ENCODE assay signal across 10 cellular contexts in genomic region chr17:16988749-16989229, GRCh38. TPM values are rescaled to one million over a fixed set of nuclear protein-coding genes. Genes with fewer than 3 reads are reported as not detected.
A peak's percentile ranks its signal among the peaks of the same experiment; 100 is the strongest.
DNase-seq lines count a peak whose midpoint lies in the region; ATAC-seq and TF ChIP-seq lines count a peak whose summit lies in the region.
"Had no signal": no experiment of that assay in that cellular context is flagged by ENCODE, and none has a peak within 500 bp of the region (broad histone marks: within the 10 kb centered on the region; RNA-seq: fewer than 3 reads in every experiment).

No MANE protein-coding gene starts in this region.

- H3K9ac ChIP-seq in duodenal mucosa (ENCODE audit: low read depth in 1 of 2, low read length in 2 of 2), result no peak overlapping the region

- TF ChIP-seq CTCF in right atrium auricular region (IDR thresholded peaks at IDR 0.05), result no peak
- no peak for TF ChIP-seq CTCF in upper lobe of right lung (IDR thresholded peaks at IDR 0.05)
- TF ChIP-seq CTCF in adrenal gland (IDR thresholded peaks at IDR 0.05), result no peak

- ATAC-seq in HG03280 (IDR thresholded peaks at IDR 0.05; ENCODE audit: unreplicated experiment) (peak; percentile 15), upper lobe of right lung (no peak), HG03108 (IDR thresholded peaks at IDR 0.05; ENCODE audit: unreplicated experiment) (no peak)
- ATAC-seq: Panc1 had no signal

- WGBS in adrenal gland, 4 donors, result 52 to 76% (median 67%) methylated on average over 10 of the region's 10 CpGs

- no peaks in the 10 kb centered on the region for H3K27me3 ChIP-seq in right atrium auricular region
- no peaks in the 10 kb centered on the region for H3K27me3 ChIP-seq in duodenal mucosa (ENCODE audit: control insufficient read depth in 1 of 2, insufficient read depth in 2 of 2, low read length in 2 of 2)
- no peaks in the 10 kb centered on the region for H3K27me3 ChIP-seq in upper lobe of right lung
- H3K27me3 ChIP-seq in adrenal gland, result no peaks in the 10 kb centered on the region

- peak; percentile 54 for DNase-seq in cardiac septum (ENCODE audit: low spot score)
- no peak for DNase-seq in right atrium auricular region (ENCODE audit: low spot score)
- DNase-seq in upper lobe of right lung, result no peak
- DNase-seq in NCI-H510A treated with DMSO at 0.1 percent for 48 hours (lab: John Stamatoyannopoulos, UW), result no peak
- DNase-seq in adrenal gland, result no peak

- H3K9me3 ChIP-seq in right atrium auricular region (no peaks in the 10 kb centered on the region), duodenal mucosa (ENCODE audit: control insufficient read depth in 1 of 2, low read length in 2 of 2) (no peaks in the 10 kb centered on the region), upper lobe of right lung (no peaks in the 10 kb centered on the region), adrenal gland (replicated peaks in 1 of 3) (no peaks in the 10 kb centered on the region)

- no peak overlapping the region for H3K27ac ChIP-seq in right atrium auricular region
- peak overlapping the region; percentile 3 for H3K27ac ChIP-seq in duodenal mucosa (ENCODE audit: low read depth, low read length)
- H3K27ac ChIP-seq in upper lobe of right lung, result peak overlapping the region; percentile 47
- H3K27ac ChIP-seq in adrenal gland, result peak overlapping the region in 2 of 5 donors; percentile 17 to 76

- H3K4me3 ChIP-seq in right atrium auricular region (no peak overlapping the region), duodenal mucosa (ENCODE audit: low read depth in 1 of 2, low read length in 2 of 2) (peak overlapping the region in 1 of 2 donors; percentile 1), upper lobe of right lung (no peak overlapping the region), adrenal gland (no peak overlapping the region)

- intact Hi-C loops in cardiac septum (cut with DNase I), result no loop called here
- intact Hi-C loops in upper lobe of right lung (cut with DNase I), result no loop called here
- intact Hi-C loops in adrenal gland (cut with DNase I), result loop anchor here in 1 of 2 donors (5.0 kb wide), 1 partner anchor 71 kb away; no protein-coding TSS in a partner anchor

- no peak for TF ChIP-seq POLR2A in adrenal gland (IDR thresholded peaks at IDR 0.05)

- H3K4me1 ChIP-seq in right atrium auricular region, result peaks cover 0 to 12% of the 10 kb centered on the region in 2 donors
- peaks cover 16 to 29% of the 10 kb centered on the region in 2 donors for H3K4me1 ChIP-seq in duodenal mucosa (ENCODE audit: control insufficient read depth in 1 of 2, insufficient read depth in 2 of 2, low read length in 2 of 2)
- H3K4me1 ChIP-seq in upper lobe of right lung, result peaks cover 7% of the 10 kb centered on the region
- peaks cover 0 to 12% of the 10 kb centered on the region in 2 donors for H3K4me1 ChIP-seq in adrenal gland (replicated peaks in 1 of 2)

- H3K36me3 ChIP-seq in right atrium auricular region (no peaks in the 10 kb centered on the region), duodenal mucosa (ENCODE audit: control insufficient read depth in 1 of 2, insufficient read depth in 2 of 2, low read length in 2 of 2) (no peaks in the 10 kb centered on the region), upper lobe of right lung (no peaks in the 10 kb centered on the region), adrenal gland (replicated peaks in 1 of 2) (no peaks in the 10 kb centered on the region)

RNA-seq across cellular contexts. Expression of gene TNFRSF13B, which starts 16.9 kb away (rescaled TPM):
- total RNA-seq in cardiac septum, result not detected
- total RNA-seq in right atrium auricular region, result not detected
- not detected for total RNA-seq in upper lobe of right lung
- not detected for total RNA-seq in adrenal gland
- under 1 TPM in 2 of 3 donors, not detected in 1; 0.18 to 0.48 TPM for polyA plus RNA-seq in adrenal gland
- total RNA-seq: skeletal muscle tissue had no signal

RNA-seq across cellular contexts. Expression of gene MPRIP, which starts 53.5 kb away (rescaled TPM):
- 554 TPM for total RNA-seq in cardiac septum
- total RNA-seq in right atrium auricular region, result 100 to 1,000 TPM; 102 to 145 TPM
- total RNA-seq in upper lobe of right lung, result 333 TPM
- 100 to 1,000 TPM; 109 to 234 (median 168) TPM for total RNA-seq in adrenal gland
- polyA plus RNA-seq in adrenal gland, result 100 to 1,000 TPM; 174 to 231 (median 176) TPM

Comparison
In these comparisons a context has a peak if more than half of its experiments do, and no peak if none do; other contexts are left out.
1. H3K27ac ChIP-seq: peak in duodenal mucosa (single experiment) and upper lobe of right lung (single experiment); none in right atrium auricular region (0 of 2).